In the genomic region with DNA sequence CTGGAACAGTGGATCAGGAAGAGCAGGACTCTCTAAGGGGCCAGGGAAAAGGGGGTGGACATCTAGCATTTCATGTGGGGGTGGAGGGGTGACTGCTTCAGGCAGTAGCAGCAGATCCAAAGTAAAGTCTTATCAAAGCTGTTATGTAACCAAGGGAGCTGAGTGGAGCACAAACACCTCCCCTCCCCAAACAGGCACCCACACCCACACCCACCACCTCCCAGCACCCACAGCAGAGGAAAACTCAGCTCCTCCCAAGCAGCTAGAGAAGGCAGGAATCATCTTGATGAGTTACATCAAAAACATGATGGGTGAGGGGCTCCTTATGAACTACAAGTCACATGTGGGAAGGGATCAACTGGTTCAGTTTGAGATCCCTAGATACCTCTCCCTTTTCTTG, we compare ENCODE assay signal across 1 cellular context.
TF ChIP-seq lines count a peak whose summit lies in the region.

No MANE protein-coding gene starts in this region.

TF ChIP-seq in GM23338, 12 proteins besides CTCF, POLR2A, EP300 and RAD21 (continued from another document):
- TF ChIP-seq, protein P1, sequence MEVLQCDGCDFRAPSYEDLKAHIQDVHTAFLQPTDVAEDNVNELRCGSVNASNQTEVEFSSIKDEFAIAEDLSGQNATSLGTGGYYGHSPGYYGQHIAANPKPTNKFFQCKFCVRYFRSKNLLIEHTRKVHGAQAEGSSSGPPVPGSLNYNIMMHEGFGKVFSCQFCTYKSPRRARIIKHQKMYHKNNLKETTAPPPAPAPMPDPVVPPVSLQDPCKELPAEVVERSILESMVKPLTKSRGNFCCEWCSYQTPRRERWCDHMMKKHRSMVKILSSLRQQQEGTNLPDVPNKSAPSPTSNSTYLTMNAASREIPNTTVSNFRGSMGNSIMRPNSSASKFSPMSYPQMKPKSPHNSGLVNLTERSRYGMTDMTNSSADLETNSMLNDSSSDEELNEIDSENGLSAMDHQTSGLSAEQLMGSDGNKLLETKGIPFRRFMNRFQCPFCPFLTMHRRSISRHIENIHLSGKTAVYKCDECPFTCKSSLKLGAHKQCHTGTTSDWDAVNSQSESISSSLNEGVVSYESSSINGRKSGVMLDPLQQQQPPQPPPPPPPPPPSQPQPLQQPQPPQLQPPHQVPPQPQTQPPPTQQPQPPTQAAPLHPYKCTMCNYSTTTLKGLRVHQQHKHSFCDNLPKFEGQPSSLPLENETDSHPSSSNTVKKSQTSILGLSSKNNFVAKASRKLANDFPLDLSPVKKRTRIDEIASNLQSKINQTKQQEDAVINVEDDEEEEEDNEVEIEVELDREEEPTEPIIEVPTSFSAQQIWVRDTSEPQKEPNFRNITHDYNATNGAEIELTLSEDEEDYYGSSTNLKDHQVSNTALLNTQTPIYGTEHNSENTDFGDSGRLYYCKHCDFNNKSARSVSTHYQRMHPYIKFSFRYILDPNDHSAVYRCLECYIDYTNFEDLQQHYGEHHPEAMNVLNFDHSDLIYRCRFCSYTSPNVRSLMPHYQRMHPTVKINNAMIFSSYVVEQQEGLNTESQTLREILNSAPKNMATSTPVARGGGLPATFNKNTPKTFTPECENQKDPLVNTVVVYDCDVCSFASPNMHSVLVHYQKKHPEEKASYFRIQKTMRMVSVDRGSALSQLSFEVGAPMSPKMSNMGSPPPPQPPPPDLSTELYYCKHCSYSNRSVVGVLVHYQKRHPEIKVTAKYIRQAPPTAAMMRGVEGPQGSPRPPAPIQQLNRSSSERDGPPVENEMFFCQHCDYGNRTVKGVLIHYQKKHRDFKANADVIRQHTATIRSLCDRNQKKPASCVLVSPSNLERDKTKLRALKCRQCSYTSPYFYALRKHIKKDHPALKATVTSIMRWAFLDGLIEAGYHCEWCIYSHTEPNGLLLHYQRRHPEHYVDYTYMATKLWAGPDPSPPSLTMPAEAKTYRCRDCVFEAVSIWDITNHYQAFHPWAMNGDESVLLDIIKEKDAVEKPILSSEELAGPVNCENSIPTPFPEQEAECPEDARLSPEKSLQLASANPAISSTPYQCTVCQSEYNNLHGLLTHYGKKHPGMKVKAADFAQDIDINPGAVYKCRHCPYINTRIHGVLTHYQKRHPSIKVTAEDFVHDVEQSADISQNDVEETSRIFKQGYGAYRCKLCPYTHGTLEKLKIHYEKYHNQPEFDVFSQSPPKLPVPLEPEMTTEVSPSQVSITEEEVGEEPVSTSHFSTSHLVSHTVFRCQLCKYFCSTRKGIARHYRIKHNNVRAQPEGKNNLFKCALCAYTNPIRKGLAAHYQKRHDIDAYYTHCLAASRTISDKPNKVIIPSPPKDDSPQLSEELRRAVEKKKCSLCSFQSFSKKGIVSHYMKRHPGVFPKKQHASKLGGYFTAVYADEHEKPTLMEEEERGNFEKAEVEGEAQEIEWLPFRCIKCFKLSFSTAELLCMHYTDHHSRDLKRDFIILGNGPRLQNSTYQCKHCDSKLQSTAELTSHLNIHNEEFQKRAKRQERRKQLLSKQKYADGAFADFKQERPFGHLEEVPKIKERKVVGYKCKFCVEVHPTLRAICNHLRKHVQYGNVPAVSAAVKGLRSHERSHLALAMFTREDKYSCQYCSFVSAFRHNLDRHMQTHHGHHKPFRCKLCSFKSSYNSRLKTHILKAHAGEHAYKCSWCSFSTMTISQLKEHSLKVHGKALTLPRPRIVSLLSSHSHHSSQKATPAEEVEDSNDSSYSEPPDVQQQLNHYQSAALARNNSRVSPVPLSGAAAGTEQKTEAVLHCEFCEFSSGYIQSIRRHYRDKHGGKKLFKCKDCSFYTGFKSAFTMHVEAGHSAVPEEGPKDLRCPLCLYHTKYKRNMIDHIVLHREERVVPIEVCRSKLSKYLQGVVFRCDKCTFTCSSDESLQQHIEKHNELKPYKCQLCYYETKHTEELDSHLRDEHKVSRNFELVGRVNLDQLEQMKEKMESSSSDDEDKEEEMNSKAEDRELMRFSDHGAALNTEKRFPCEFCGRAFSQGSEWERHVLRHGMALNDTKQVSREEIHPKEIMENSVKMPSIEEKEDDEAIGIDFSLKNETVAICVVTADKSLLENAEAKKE (CRISPR knock-in tag; IDR thresholded peaks at IDR 0.05): no peak
- TF ChIP-seq CREB1 (CRISPR knock-in tag; IDR thresholded peaks at IDR 0.05; ENCODE audit: low read depth): no peak
- no peak for TF ChIP-seq POLR2AphosphoS5 (IDR thresholded peaks at IDR 0.05; ENCODE audit: low read depth)
- no peak for TF ChIP-seq EZH2phosphoT487 (IDR thresholded peaks at IDR 0.05; ENCODE audit: unreplicated experiment)
- TF ChIP-seq EZH2 (IDR thresholded peaks at IDR 0.05; ENCODE audit: low read depth, unreplicated experiment): no peak
- no peak for TF ChIP-seq NANOG (IDR thresholded peaks at IDR 0.05; ENCODE audit: borderline replicate concordance)
- TF ChIP-seq ZNF331 (CRISPR knock-in tag; IDR thresholded peaks at IDR 0.05; ENCODE audit: low read depth): no peak
- TF ChIP-seq STAT1 (IDR thresholded peaks at IDR 0.05; ENCODE audit: unreplicated experiment): no peak
